ENCODE assay signal across 15 cellular contexts in the genomic region with DNA sequence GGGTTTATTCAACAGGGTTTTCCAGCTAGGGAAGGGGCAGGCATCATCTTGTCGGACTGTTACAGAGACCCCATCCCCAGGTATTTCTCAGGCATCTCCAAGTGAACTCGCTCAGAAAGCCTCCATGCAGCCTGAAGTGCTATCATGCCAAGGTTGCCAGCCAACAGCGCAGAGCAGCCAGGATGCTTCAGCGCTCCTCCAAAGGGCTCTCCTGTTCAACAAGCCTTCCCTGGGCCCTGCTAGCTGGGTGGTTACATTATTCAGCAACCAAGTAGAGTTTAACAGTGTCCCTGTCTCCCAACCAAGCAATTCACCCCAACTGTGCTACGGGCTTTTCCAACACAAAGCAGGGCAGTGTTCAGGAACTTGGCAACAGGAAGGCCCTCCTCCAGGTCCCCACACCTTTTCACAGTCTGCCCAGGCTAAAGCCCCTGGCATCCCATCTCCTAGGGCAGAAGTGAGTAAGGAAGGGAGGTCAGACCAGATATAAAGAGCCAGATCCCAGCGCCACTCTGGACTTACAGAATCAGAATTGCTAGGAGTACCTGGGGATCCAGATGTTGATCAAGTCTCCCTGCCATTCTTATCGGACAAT. TPM values are rescaled to one million over a fixed set of nuclear protein-coding genes. Genes with fewer than 3 reads are reported as not detected.
DNase-seq lines count a peak whose midpoint lies in the region; ATAC-seq, FAIRE-seq and TF ChIP-seq lines count a peak whose summit lies in the region.
"Had no signal": no experiment of that assay in that cellular context is flagged by ENCODE, and none has a peak within 500 bp of the region (broad histone marks: within the 10 kb centered on the region; RNA-seq: fewer than 3 reads in every experiment).

No MANE protein-coding gene starts in this region.

- H3K4me3 Mint-ChIP-seq in mesothelial cell of epicardium, result no peak overlapping the region
- H3K4me3 Mint-ChIP-seq: CD4-positive, CD25-positive, alpha-beta regulatory T cell had no signal

- no peaks in the 10 kb centered on the region for H3K27me3 ChIP-seq in bronchial epithelial cell (ENCODE audit: control insufficient read depth, insufficient read depth, low read length)

- no peaks in the 10 kb centered on the region for H3K36me3 Mint-ChIP-seq in mesothelial cell of epicardium
- H3K36me3 Mint-ChIP-seq: CD4-positive, CD25-positive, alpha-beta regulatory T cell had no signal

- H3K27me3 Mint-ChIP-seq in mesothelial cell of epicardium (ENCODE audit: low read depth), result no peaks in the 10 kb centered on the region
- H3K27me3 Mint-ChIP-seq: CD4-positive, CD25-positive, alpha-beta regulatory T cell had no signal

- H3K27ac Mint-ChIP-seq in mesothelial cell of epicardium, result peak overlapping the region; percentile 78
- H3K27ac Mint-ChIP-seq: CD4-positive, CD25-positive, alpha-beta regulatory T cell; IgD-negative memory B cell had no signal

- ATAC-seq in left ventricle myocardium superior, result no peak

- no peak overlapping the region for H3K4me3 ChIP-seq in bronchial epithelial cell (ENCODE audit: low read depth, low read length)
- H3K4me3 ChIP-seq: SJSA1 had no signal

- in situ Hi-C loops in G401 (cut with HindIII; ENCODE audit: low sequenced_read_pairs), result no loop called here

- DNase-seq in cardiac septum (ENCODE audit: low spot score), result peak; percentile 29
- no peak for DNase-seq in left ventricle myocardium superior
- no peak for DNase-seq in bronchial epithelial cell (ENCODE audit: low read depth)
- no peak for DNase-seq in mesothelial cell of epicardium (ENCODE audit: low spot score in 2 of 2, unreplicated experiment in 2 of 2)
- no peak for DNase-seq in stimulated activated CD4-positive, alpha-beta T cell treated with anti-CD3 and anti-CD28 coated beads, Interleukin-12 subunit alpha, Interleukin-12 subunit beta, amount 100 ng/mL, for 4 hours
- no peak for DNase-seq in putamen (ENCODE audit: low spot score)
- no peak for DNase-seq in G401 (ENCODE audit: low spot score)
- DNase-seq: Calu3; CD4-positive, CD25-positive, alpha-beta regulatory T cell; MV-4-11; NCI-H1417 treated with DMSO at 0.1 percent for 48 hours; OCI-M1 had no signal

- H3K9me3 Mint-ChIP-seq in mesothelial cell of epicardium, result no peaks in the 10 kb centered on the region
- H3K9me3 Mint-ChIP-seq: CD4-positive, CD25-positive, alpha-beta regulatory T cell had no signal

- intact Hi-C loops in cardiac septum (cut with DNase I) (no loop called here), left ventricle myocardium superior (cut with micrococcal nuclease) (no loop called here)

- FAIRE-seq in bronchial epithelial cell (lab: Jason Lieb, UNC), result peak; percentile 75
- FAIRE-seq: H54 had no signal

- H3K4me1 Mint-ChIP-seq in mesothelial cell of epicardium, result peaks cover 40% of the 10 kb centered on the region
- H3K4me1 Mint-ChIP-seq: CD4-positive, CD25-positive, alpha-beta regulatory T cell; IgD-negative memory B cell had no signal

- TF ChIP-seq CTCF in bronchial epithelial cell (IDR thresholded peaks at IDR 0.05; ENCODE audit: insufficient read depth, low read length, severe bottlenecking) (no peak), mesothelial cell of epicardium (IDR thresholded peaks at IDR 0.05; ENCODE audit: unreplicated experiment) (no peak)

- no peaks in the 10 kb centered on the region for H3K36me3 ChIP-seq in bronchial epithelial cell (ENCODE audit: control insufficient read depth, insufficient read depth, low read length)
- H3K36me3 ChIP-seq: SJSA1 had no signal

RNA-seq across cellular contexts. Expression of a gene that starts 52.9 kb away (rescaled TPM):
- 8.0 TPM for total RNA-seq in cardiac septum
- total RNA-seq in left ventricle myocardium superior, result 2.1 TPM
- under 0.01 and 1.2 TPM in 2 replicates for total RNA-seq in bronchial epithelial cell
- total RNA-seq in mesothelial cell of epicardium, result 7.0 to 9.1 TPM (median 7.4 TPM) in 3 replicates
- not detected in 2 replicates for total RNA-seq in G401 (2014; rRNA removed; shearing (Covaris generic))
- total RNA-seq: Calu3; CD4-positive, CD25-positive, alpha-beta regulatory T cell had no signal
